In genomic region chr11:92475316-92475715, GRCh38 we compare ENCODE assay signal across 27 cellular contexts.
"Had no signal": no experiment of that assay in that cellular context is flagged by ENCODE, and none has a peak within 500 bp of the region (broad histone marks: within the 10 kb centered on the region; RNA-seq: fewer than 3 reads in every experiment).

No MANE protein-coding gene starts in this region.

- H3K4me1 ChIP-seq: ascending aorta, breast epithelium, colonic mucosa, gastrocnemius medialis, heart left ventricle had no signal

- H3K27ac ChIP-seq: ascending aorta, breast epithelium, cardiac muscle cell, colonic mucosa, foreskin keratinocyte, gastrocnemius medialis, heart left ventricle had no signal

- H3K27me3 ChIP-seq: ascending aorta, breast epithelium, cardiac muscle cell, colonic mucosa, foreskin keratinocyte, gastrocnemius medialis, heart left ventricle had no signal

- DNase-seq: activated CD4-positive, alpha-beta memory T cell treated with anti-CD3 and anti-CD28 coated beads, Interleukin-2, amount 10 ng/mL, durations not matched to agents 7 days and 5 days; activated CD4-positive, alpha-beta T cell treated with anti-CD3 and anti-CD28 coated beads for 1 hour; activated CD4-positive, alpha-beta T cell treated with anti-CD3 and anti-CD28 coated beads for 4 hours; activated CD4-positive, alpha-beta T cell treated with anti-CD3 and anti-CD28 coated beads, Interleukin-2, amount 10 ng/mL, durations not matched to agents 7 days and 5 days; activated CD4-positive, alpha-beta T cell treated with anti-CD3 and anti-CD28 coated beads, Interleukin-2, amount 50 U/mL, for 4 hours; activated CD8-positive, alpha-beta memory T cell treated with anti-CD3 and anti-CD28 coated beads, Interleukin-2, amount 50 U/mL, for 48 hours; activated gamma-delta T cell; activated naive CD4-positive, alpha-beta T cell; activated naive CD4-positive, alpha-beta T cell treated with anti-CD3 and anti-CD28 coated beads, Interleukin-2, amount 10 ng/mL, durations not matched to agents 7 days and 5 days; activated naive CD8-positive, alpha-beta T cell treated with anti-CD3 and anti-CD28 coated beads, Interleukin-2, amount 10 ng/mL, durations not matched to agents 7 days and 5 days; activated T-cell treated with anti-CD3 and anti-CD28 coated beads for 4 hours; activated T-cell treated with anti-CD3 and anti-CD28 coated beads, Interleukin-2, amount 50 U/mL, for 24 hours; activated T-cell treated with anti-CD3 and anti-CD28 coated beads, Interleukin-2, amount 50 U/mL, for 72 hours; central memory CD4-positive, alpha-beta T cell; cerebellar nuclear complex; effector CD8-positive, alpha-beta T cell; foreskin keratinocyte; gastrocnemius medialis; glutamatergic neuron; heart left ventricle; T-helper 2 cell had no signal

- H3K9me3 ChIP-seq: ascending aorta, breast epithelium, colonic mucosa, gastrocnemius medialis had no signal

- ATAC-seq: activated naive CD4-positive, alpha-beta T cell treated with anti-CD3 and anti-CD28 coated beads, Interleukin-2, amount 50 U/mL, for 72 hours; activated T-cell treated with anti-CD3 and anti-CD28 coated beads, Interleukin-2, amount 50 U/mL, for 72 hours; esophagus mucosa; foreskin keratinocyte; gastrocnemius medialis; heart left ventricle had no signal

- H3K4me3 ChIP-seq: ascending aorta, breast epithelium, cardiac muscle cell, colonic mucosa, gastrocnemius medialis, heart left ventricle had no signal

- H3K36me3 ChIP-seq: ascending aorta, breast epithelium, cardiac muscle cell, colonic mucosa, gastrocnemius medialis, heart left ventricle had no signal
